1 cellular context compared by ENCODE assay signal in genomic region chr10:102342958-102343357, GRCh38.
TF ChIP-seq lines count a peak whose summit lies in the region.

No MANE protein-coding gene starts in this region.

TF ChIP-seq in IMR-90, 13 proteins besides CTCF, POLR2A, EP300 and RAD21:
- TF ChIP-seq, protein P1, sequence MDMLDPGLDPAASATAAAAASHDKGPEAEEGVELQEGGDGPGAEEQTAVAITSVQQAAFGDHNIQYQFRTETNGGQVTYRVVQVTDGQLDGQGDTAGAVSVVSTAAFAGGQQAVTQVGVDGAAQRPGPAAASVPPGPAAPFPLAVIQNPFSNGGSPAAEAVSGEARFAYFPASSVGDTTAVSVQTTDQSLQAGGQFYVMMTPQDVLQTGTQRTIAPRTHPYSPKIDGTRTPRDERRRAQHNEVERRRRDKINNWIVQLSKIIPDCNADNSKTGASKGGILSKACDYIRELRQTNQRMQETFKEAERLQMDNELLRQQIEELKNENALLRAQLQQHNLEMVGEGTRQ (IDR thresholded peaks at IDR 0.05; ENCODE audit: low read depth, low read length), result no peak
- no peak for TF ChIP-seq MAFK (IDR thresholded peaks at IDR 0.05; ENCODE audit: low read depth, low read length)
- TF ChIP-seq RFX5 (IDR thresholded peaks at IDR 0.05; ENCODE audit: low read depth, low read length), result no peak
